ENCODE assay signal across 29 cellular contexts in genomic region chr11:127632546-127632945, GRCh38.
DNase-seq lines count a peak whose midpoint lies in the region; ATAC-seq, FAIRE-seq and TF ChIP-seq lines count a peak whose summit lies in the region.
"Had no signal": no experiment of that assay in that cellular context is flagged by ENCODE, and none has a peak within 500 bp of the region (broad histone marks: within the 10 kb centered on the region; RNA-seq: fewer than 3 reads in every experiment).

No MANE protein-coding gene starts in this region.

- TF ChIP-seq POLR2A in GM12891 (IDR thresholded peaks at IDR 0.05; ENCODE audit: low read depth, low read length), result no peak

- FAIRE-seq in GM12891 (lab: Jason Lieb, UNC), result no peak
- FAIRE-seq: endothelial cell of umbilical vein, GM18507, HTR-8/SVneo, kidney, pancreas had no signal

- DNase-seq in GM12891 (ENCODE audit: insufficient read length, low spot score) (no peak), RPMI8226 (peak; percentile 28), middle frontal gyrus (ENCODE audit: extremely low spot score, low spot score) (peak; percentile 24), NCI-H2227 (lab: John Stamatoyannopoulos, UW; ENCODE audit: unreplicated experiment) (no peak), GM10248 (ENCODE audit: extremely low spot score) (no peak)
- DNase-seq: ACHN; activated CD4-positive, alpha-beta T cell treated with anti-CD3 and anti-CD28 coated beads, Interleukin-2, amount 50 U/mL, for 4 hours; activated CD4-positive, CD25-positive, alpha-beta regulatory T cell; activated naive CD4-positive, alpha-beta T cell treated with anti-CD3 and anti-CD28 coated beads for 36 hours; adrenal gland; brain microvascular endothelial cell; DMS79; GF-D8; GOT3; kidney; lower lobe of right lung; MV-4-11; NCI-H1930; nephron progenitor cell; pancreas; SJCRH30; stimulated activated CD4-positive, alpha-beta T cell treated with anti-CD3 and anti-CD28 coated beads, Interleukin-1b, Interleukin-23, amount 100 ng/mL, for 48 hours; T-cell; transverse colon had no signal

- TF ChIP-seq CTCF in GM10248 (IDR thresholded peaks at IDR 0.05; ENCODE audit: control extremely low read depth, extremely low read depth, low read depth, missing control alignments), result no peak

- CTCF ChIA-PET in GM10248 (lab: Yijun Ruan, JAX), result interaction anchor here (2.4 kb wide), 1 partner anchor 10 kb away, joined by 6 read pairs; no protein-coding TSS in a partner anchor

- POLR2A ChIA-PET in GM10248 (lab: Yijun Ruan, JAX), result no interaction called here

- peak; percentile 63 for ATAC-seq in HG02610 (IDR thresholded peaks at IDR 0.05; ENCODE audit: unreplicated experiment)
- ATAC-seq in GM18511 (IDR thresholded peaks at IDR 0.05; ENCODE audit: unreplicated experiment), result no peak
- ATAC-seq: lower lobe of right lung, pancreas, T-cell had no signal

TF ChIP-seq in GM12891, 5 proteins besides CTCF, POLR2A, EP300 and RAD21:
- peak; percentile 49; the same call in 1 of the 2 replicates for TF ChIP-seq SPI1 (IDR thresholded peaks at IDR 0.05; ENCODE audit: low read depth, low read length)
- TF ChIP-seq PAX5 (IDR thresholded peaks at IDR 0.05; ENCODE audit: insufficient read depth, low read length, severe bottlenecking), result no peak

Comparison
In these comparisons a context has a peak if more than half of its experiments do, and no peak if none do; other contexts are left out.
1. DNase-seq: peak in RPMI8226 (single experiment) and middle frontal gyrus (single experiment); none in GM12891 (single experiment), NCI-H2227 (single experiment) and GM10248 (single experiment).